ENCODE assay signal across 8 cellular contexts in genomic region chr6:16760536-16761468, GRCh38. TPM values are rescaled to one million over a fixed set of nuclear protein-coding genes. Genes with fewer than 3 reads are reported as not detected.
DNase-seq lines count a peak whose midpoint lies in the region; ATAC-seq and TF ChIP-seq lines count a peak whose summit lies in the region.

TSS of gene ATXN1 (minus strand) at chr6:16761460.

- CTCF ChIA-PET in T-cell (lab: Charles Lee) = interaction anchor here (0.6 to 4.0 kb wide), 16 partner anchors 10 to 438 kb away, joined by 3 to 21 read pairs (median 4); no protein-coding TSS in a partner anchor

- no peaks in the 10 kb centered on the region for H3K9me3 ChIP-seq in ascending aorta
- H3K9me3 ChIP-seq in psoas muscle = no peaks in the 10 kb centered on the region

- H3K4me3 Mint-ChIP-seq in T-cell = peak within 1 kb of the TSS; percentile 97 to 99 (median 97)

- 0 to 1% (median 1%) methylated on average over 26 to 73 of the region's 79 CpGs for WGBS in psoas muscle, 3 donors

- H3K4me1 ChIP-seq in ascending aorta (peaks cover 7 to 32% of the 10 kb centered on the region in 2 donors), psoas muscle (peaks cover 35% of the 10 kb centered on the region)

- peak within 1 kb of the TSS; percentile 97 to 98 for H3K27ac Mint-ChIP-seq in T-cell

- H3K36me3 Mint-ChIP-seq in T-cell = peaks cover 3% of the 10 kb centered on the region

- H3K4me1 Mint-ChIP-seq in T-cell = peaks cover 49 to 61% (median 59%) of the 10 kb centered on the region in 3 donors

- peak within 1 kb of the TSS; percentile 96 to 98 for H3K27ac ChIP-seq in ascending aorta
- peak within 1 kb of the TSS; percentile 99 for H3K27ac ChIP-seq in psoas muscle

- TF ChIP-seq CTCF in ascending aorta (IDR thresholded peaks at IDR 0.05) = no peak
- TF ChIP-seq CTCF in psoas muscle (IDR thresholded peaks at IDR 0.05) = no peak

- DNase-seq in GM03348 (ENCODE audit: low spot score) (peak; percentile 71), T-cell (peak in 29 of 34 experiments; percentile 17 to 72 (median 43)), ascending aorta (ENCODE audit: low spot score in 2 of 2) (peak in 1 of 2 donors; percentile 83), hepatic stellate cell (ENCODE audit: low spot score) (peak; percentile 64), psoas muscle (peak; percentile 63 to 78)

- H3K4me3 ChIP-seq in ascending aorta = peak within 1 kb of the TSS; percentile 96
- H3K4me3 ChIP-seq in psoas muscle = peak within 1 kb of the TSS; percentile 94

- intact Hi-C loops in ascending aorta (cut with DNase I) (loop anchor here (5.0 to 10.0 kb wide), 5 partner anchors 199 to 626 kb away; no protein-coding TSS in a partner anchor), psoas muscle (cut with DNase I) (loop anchor here (5.0 to 10.0 kb wide), 4 partner anchors 79 to 429 kb away; no protein-coding TSS in a partner anchor)

- H3K27me3 Mint-ChIP-seq in T-cell = no peaks in the 10 kb centered on the region

- ATAC-seq in HG02870 (IDR thresholded peaks at IDR 0.05; ENCODE audit: unreplicated experiment) (peak; percentile 1), T-cell (replicated peaks in 1 of 4) (peak in 3 of 4 experiments; percentile 3 to 44 (median 7)), psoas muscle (peak; percentile 18 to 31 (median 24)), GM19467 (IDR thresholded peaks at IDR 0.05; ENCODE audit: unreplicated experiment) (no peak), GM21737 (IDR thresholded peaks at IDR 0.05; ENCODE audit: unreplicated experiment) (no peak)

- POLR2A ChIA-PET in T-cell (lab: Charles Lee) = interaction anchor here (0.6 to 3.1 kb wide), 16 partner anchors 9 to 632 kb away, joined by 3 to 16 read pairs (median 5); partner anchors contain the start of gene MYLIP (in 1 of the 2)

- no peaks in the 10 kb centered on the region for H3K9me3 Mint-ChIP-seq in T-cell

- no peaks in the 10 kb centered on the region for H3K27me3 ChIP-seq in ascending aorta
- no peaks in the 10 kb centered on the region for H3K27me3 ChIP-seq in psoas muscle (ENCODE audit: insufficient read depth in 3 of 3, low read length in 2 of 3)

- H3K36me3 ChIP-seq in ascending aorta (no peaks in the 10 kb centered on the region), psoas muscle (ENCODE audit: insufficient read depth in 1 of 2, low read depth in 1 of 2) (no peaks in the 10 kb centered on the region)

RNA-seq across cellular contexts. Expression of gene ATXN1, which starts in this region (rescaled TPM):
- total RNA-seq in T-cell (100 to 1,000 TPM in 1 of 5 donors, 10 to 100 TPM in 4; 65.1 to 101 (median 77.5) TPM), ascending aorta (68.3 TPM), psoas muscle (10 to 100 TPM; 21.6 to 50.9 (median 38.1) TPM)
- 1 to 10 TPM; 1.3 to 9.9 (median 5.1) TPM for polyA plus RNA-seq in psoas muscle

Comparison
In these comparisons a context has a peak if more than half of its experiments do, and no peak if none do; other contexts are left out.
1. ATAC-seq: peak in HG02870 (single experiment), T-cell (3 of 4) and psoas muscle (4 of 4); none in GM19467 (single experiment) and GM21737 (single experiment).